Comparison of ENCODE assay signal across 2 cellular contexts in genomic region chr4:116070283-116070682, GRCh38.
A peak's percentile ranks its signal among the peaks of the same experiment; 100 is the strongest.
TF ChIP-seq lines count a peak whose summit lies in the region.

No MANE protein-coding gene starts in this region.

TF ChIP-seq in GM12878, 131 proteins besides CTCF, POLR2A, EP300 and RAD21:
- no peak for TF ChIP-seq SPI1 (IDR thresholded peaks at IDR 0.05; ENCODE audit: borderline replicate concordance, insufficient read depth, low read depth, low read length)
- TF ChIP-seq RUNX3 (IDR thresholded peaks at IDR 0.05; ENCODE audit: low read length): 0 out of 2 replicates have a peak, but pooled peaks have one; percentile 13

TF ChIP-seq in HepG2, 621 proteins besides CTCF, POLR2A, EP300 and RAD21:
- no peak for TF ChIP-seq ZBTB37 (CRISPR knock-in tag; IDR thresholded peaks at IDR 0.05)
- TF ChIP-seq TAF15 (IDR thresholded peaks at IDR 0.05; ENCODE audit: low read depth, low read length, poor library complexity, severe bottlenecking): no peak
- no peak for TF ChIP-seq BCLAF1 (IDR thresholded peaks at IDR 0.05)
- no peak for TF ChIP-seq NFKB2 (CRISPR knock-in tag; IDR thresholded peaks at IDR 0.05; ENCODE audit: borderline replicate concordance)
- TF ChIP-seq, protein P1, sequence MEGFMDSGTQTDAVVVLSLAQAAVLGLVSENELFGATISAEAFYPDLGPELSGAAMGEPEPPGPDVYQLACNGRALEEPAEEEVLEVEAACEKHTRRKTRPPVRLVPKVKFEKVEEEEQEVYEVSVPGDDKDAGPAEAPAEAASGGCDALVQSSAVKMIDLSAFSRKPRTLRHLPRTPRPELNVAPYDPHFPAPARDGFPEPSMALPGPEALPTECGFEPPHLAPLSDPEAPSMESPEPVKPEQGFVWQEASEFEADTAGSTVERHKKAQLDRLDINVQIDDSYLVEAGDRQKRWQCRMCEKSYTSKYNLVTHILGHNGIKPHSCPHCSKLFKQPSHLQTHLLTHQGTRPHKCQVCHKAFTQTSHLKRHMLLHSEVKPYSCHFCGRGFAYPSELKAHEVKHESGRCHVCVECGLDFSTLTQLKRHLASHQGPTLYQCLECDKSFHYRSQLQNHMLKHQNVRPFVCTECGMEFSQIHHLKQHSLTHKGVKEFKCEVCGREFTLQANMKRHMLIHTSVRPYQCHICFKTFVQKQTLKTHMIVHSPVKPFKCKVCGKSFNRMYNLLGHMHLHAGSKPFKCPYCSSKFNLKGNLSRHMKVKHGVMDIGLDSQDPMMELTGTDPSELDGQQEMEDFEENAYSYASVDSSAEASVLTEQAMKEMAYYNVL (CRISPR knock-in tag; IDR thresholded peaks at IDR 0.05; ENCODE audit: borderline replicate concordance): no peak
- no peak for TF ChIP-seq ZNF552 (CRISPR knock-in tag; IDR thresholded peaks at IDR 0.05; ENCODE audit: borderline replicate concordance)
- TF ChIP-seq ZNF747 (CRISPR knock-in tag; IDR thresholded peaks at IDR 0.05; ENCODE audit: borderline replicate concordance): no peak
- TF ChIP-seq HDAC1 (CRISPR knock-in tag; IDR thresholded peaks at IDR 0.05): no peak
- TF ChIP-seq KLF12 (CRISPR knock-in tag; IDR thresholded peaks at IDR 0.05; ENCODE audit: borderline replicate concordance): no peak
- TF ChIP-seq, protein P2, sequence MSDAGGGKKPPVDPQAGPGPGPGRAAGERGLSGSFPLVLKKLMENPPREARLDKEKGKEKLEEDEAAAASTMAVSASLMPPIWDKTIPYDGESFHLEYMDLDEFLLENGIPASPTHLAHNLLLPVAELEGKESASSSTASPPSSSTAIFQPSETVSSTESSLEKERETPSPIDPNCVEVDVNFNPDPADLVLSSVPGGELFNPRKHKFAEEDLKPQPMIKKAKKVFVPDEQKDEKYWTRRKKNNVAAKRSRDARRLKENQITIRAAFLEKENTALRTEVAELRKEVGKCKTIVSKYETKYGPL (CRISPR knock-in tag; IDR thresholded peaks at IDR 0.05): no peak
- no peak for TF ChIP-seq ZBTB7B (CRISPR knock-in tag; IDR thresholded peaks at IDR 0.05)
